Comparison of ENCODE assay signal across 8 cellular contexts in genomic region chr6:26156850-26157149, GRCh38.
DNase-seq lines count a peak whose midpoint lies in the region; ATAC-seq lines count a peak whose summit lies in the region.

No MANE protein-coding gene starts in this region.

- H3K27ac ChIP-seq in iPS DF 6.9 (ENCODE audit: low read length) = peak overlapping the region; percentile 9

- peaks cover 46% of the 10 kb centered on the region for H3K4me1 Mint-ChIP-seq in activated T-cell treated with anti-CD3 and anti-CD28 coated beads, Interleukin-2, amount 50 U/mL, for 72 hours (ENCODE audit: low read depth)
- peaks cover 33% of the 10 kb centered on the region for H3K4me1 Mint-ChIP-seq in activated naive CD8-positive, alpha-beta T cell (ENCODE audit: low read depth)
- peaks cover 74% of the 10 kb centered on the region for H3K4me1 Mint-ChIP-seq in stimulated activated naive CD8-positive, alpha-beta T cell treated with anti-CD3 and anti-CD28 coated beads, Interleukin-15, amount 100 ng/mL, for 72 hours

- no peaks in the 10 kb centered on the region for H3K9me3 Mint-ChIP-seq in activated T-cell treated with anti-CD3 and anti-CD28 coated beads, Interleukin-2, amount 50 U/mL, for 72 hours
- H3K9me3 Mint-ChIP-seq in activated naive CD8-positive, alpha-beta T cell (ENCODE audit: low read depth) = no peaks in the 10 kb centered on the region
- no peaks in the 10 kb centered on the region for H3K9me3 Mint-ChIP-seq in stimulated activated naive CD8-positive, alpha-beta T cell treated with anti-CD3 and anti-CD28 coated beads, Interleukin-15, amount 100 ng/mL, for 72 hours

- H3K9me3 ChIP-seq in iPS DF 6.9 (ENCODE audit: control insufficient read depth, insufficient read depth, low read length) = no peaks in the 10 kb centered on the region

- no peak for DNase-seq in activated T-cell treated with anti-CD3 and anti-CD28 coated beads, Interleukin-2, amount 50 U/mL, for 72 hours
- no peak for DNase-seq in activated T-cell treated with anti-CD3 and anti-CD28 coated beads, Interleukin-2, amount 50 U/mL, for 48 hours
- DNase-seq in iPS DF 6.9 (ENCODE audit: low read depth, low spot score) = no peak
- DNase-seq in stimulated activated naive CD8-positive, alpha-beta T cell treated with anti-CD3 and anti-CD28 coated beads, Interleukin-15, amount 100 ng/mL, for 72 hours = no peak
- DNase-seq in DMS53 treated with DMSO at 0.1 percent for 48 hours (lab: John Stamatoyannopoulos, UW; ENCODE audit: unreplicated experiment) = no peak
- DNase-seq in T-helper 9 cell = no peak

- WGBS in iPS DF 6.9 (ENCODE audit: insufficient coverage, insufficient read length) = no CpG with 5 or more reads among the region's 11 CpGs

- H3K27me3 Mint-ChIP-seq in activated T-cell treated with anti-CD3 and anti-CD28 coated beads, Interleukin-2, amount 50 U/mL, for 72 hours (ENCODE audit: low read depth) = no peaks in the 10 kb centered on the region
- no peaks in the 10 kb centered on the region for H3K27me3 Mint-ChIP-seq in activated naive CD8-positive, alpha-beta T cell
- H3K27me3 Mint-ChIP-seq in stimulated activated naive CD8-positive, alpha-beta T cell treated with anti-CD3 and anti-CD28 coated beads, Interleukin-15, amount 100 ng/mL, for 72 hours = no peaks in the 10 kb centered on the region

- H3K4me1 ChIP-seq in iPS DF 6.9 (ENCODE audit: control insufficient read depth, insufficient read depth, low read length) = no peaks in the 10 kb centered on the region

- peak overlapping the region; percentile 99 for H3K27ac Mint-ChIP-seq in activated T-cell treated with anti-CD3 and anti-CD28 coated beads, Interleukin-2, amount 50 U/mL, for 72 hours
- H3K27ac Mint-ChIP-seq in activated naive CD8-positive, alpha-beta T cell = peak overlapping the region; percentile 90
- H3K27ac Mint-ChIP-seq in stimulated activated naive CD8-positive, alpha-beta T cell treated with anti-CD3 and anti-CD28 coated beads, Interleukin-15, amount 100 ng/mL, for 72 hours = peak overlapping the region; percentile 99 to 100

- no peaks in the 10 kb centered on the region for H3K36me3 ChIP-seq in iPS DF 6.9 (ENCODE audit: control insufficient read depth, insufficient read depth, low read length)

- peak overlapping the region; percentile 80 for H3K4me3 ChIP-seq in iPS DF 6.9 (ENCODE audit: low read length)

- peak; percentile 13 to 17 for ATAC-seq in activated T-cell treated with anti-CD3 and anti-CD28 coated beads, Interleukin-2, amount 50 U/mL, for 72 hours (replicated peaks in 1 of 2)
- ATAC-seq in stimulated activated naive CD8-positive, alpha-beta T cell treated with anti-CD3 and anti-CD28 coated beads, Interleukin-15, amount 100 ng/mL, for 72 hours = peak; percentile 57
- no peak for ATAC-seq in HG03095 (IDR thresholded peaks at IDR 0.05; ENCODE audit: unreplicated experiment)

- peak overlapping the region; percentile 88 to 95 for H3K4me3 Mint-ChIP-seq in activated T-cell treated with anti-CD3 and anti-CD28 coated beads, Interleukin-2, amount 50 U/mL, for 72 hours
- H3K4me3 Mint-ChIP-seq in activated naive CD8-positive, alpha-beta T cell = peak overlapping the region; percentile 90
- H3K4me3 Mint-ChIP-seq in stimulated activated naive CD8-positive, alpha-beta T cell treated with anti-CD3 and anti-CD28 coated beads, Interleukin-15, amount 100 ng/mL, for 72 hours = peak overlapping the region; percentile 87 to 92

- no peaks in the 10 kb centered on the region for H3K27me3 ChIP-seq in iPS DF 6.9 (ENCODE audit: control insufficient read depth, insufficient read depth, low read length)

- peaks cover 7 to 8% of the 10 kb centered on the region in 2 donors for H3K36me3 Mint-ChIP-seq in activated T-cell treated with anti-CD3 and anti-CD28 coated beads, Interleukin-2, amount 50 U/mL, for 72 hours (ENCODE audit: insufficient read depth in 2 of 2)
- peaks cover 2% of the 10 kb centered on the region for H3K36me3 Mint-ChIP-seq in activated naive CD8-positive, alpha-beta T cell
